13 cellular contexts compared by ENCODE assay signal in the genomic region with DNA sequence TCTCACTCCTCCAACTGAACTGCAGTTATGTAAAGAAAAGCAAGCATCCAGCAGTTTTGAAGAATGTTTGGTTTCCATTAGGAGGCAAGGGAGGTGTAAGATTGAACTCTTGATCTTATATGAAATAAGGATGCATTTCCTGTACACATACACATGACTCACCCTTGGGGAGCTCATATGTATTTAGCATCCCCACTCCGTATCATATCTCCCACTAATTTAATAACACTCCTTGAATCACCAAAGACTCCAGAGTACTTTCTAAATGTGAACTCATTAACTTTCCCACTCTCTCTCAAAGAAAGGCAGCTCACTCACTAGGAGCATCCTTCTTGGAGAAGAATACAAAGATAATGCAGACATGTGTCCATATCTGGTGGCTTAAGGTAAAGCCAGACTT.
DNase-seq lines count a peak whose midpoint lies in the region; ATAC-seq and TF ChIP-seq lines count a peak whose summit lies in the region.
"Had no signal": no experiment of that assay in that cellular context is flagged by ENCODE, and none has a peak within 500 bp of the region (broad histone marks: within the 10 kb centered on the region; RNA-seq: fewer than 3 reads in every experiment).

No MANE protein-coding gene starts in this region.

- H3K27ac ChIP-seq in effector memory CD4-positive, alpha-beta T cell (ENCODE audit: insufficient read depth, low read length, poor library complexity, severe bottlenecking) = peak overlapping the region; percentile 93
- H3K27ac ChIP-seq in gastrocnemius medialis = peak overlapping the region in 3 of 4 donors; percentile 47 to 88 (median 84)
- H3K27ac ChIP-seq: parathyroid adenoma had no signal

- H3K36me3 ChIP-seq in effector memory CD4-positive, alpha-beta T cell (ENCODE audit: control insufficient read depth, insufficient read depth, low read length) = peaks cover 34% of the 10 kb centered on the region
- no peaks in the 10 kb centered on the region for H3K36me3 ChIP-seq in gastrocnemius medialis

- in situ Hi-C loops in gastrocnemius medialis (cut with MboI; ENCODE audit: low sequenced_read_pairs in 4 of 4) = loop anchor here in 1 of 4 donors (10.0 kb wide), 1 partner anchor 65 kb away; no protein-coding TSS in a partner anchor

- no peaks in the 10 kb centered on the region for H3K9me3 ChIP-seq in effector memory CD4-positive, alpha-beta T cell (ENCODE audit: control insufficient read depth, low read length)
- no peaks in the 10 kb centered on the region for H3K9me3 ChIP-seq in gastrocnemius medialis

- ATAC-seq in gastrocnemius medialis (no peak), HG03097 (IDR thresholded peaks at IDR 0.05; ENCODE audit: low FRiP score, unreplicated experiment) (no peak), HG02970 (IDR thresholded peaks at IDR 0.05; ENCODE audit: low FRiP score, unreplicated experiment) (no peak)

- peaks cover 82% of the 10 kb centered on the region for H3K4me1 ChIP-seq in effector memory CD4-positive, alpha-beta T cell (ENCODE audit: control insufficient read depth, insufficient read depth, low read length, poor library complexity, severe bottlenecking)
- H3K4me1 ChIP-seq in gastrocnemius medialis = peaks cover 52 to 62% of the 10 kb centered on the region in 2 donors
- H3K4me1 ChIP-seq: parathyroid adenoma had no signal

- no peaks in the 10 kb centered on the region for H3K27me3 ChIP-seq in effector memory CD4-positive, alpha-beta T cell (replicated peaks; ENCODE audit: control insufficient read depth, insufficient read depth, low read length, poor library complexity, severe bottlenecking)
- H3K27me3 ChIP-seq in gastrocnemius medialis = no peaks in the 10 kb centered on the region

- H3K4me3 ChIP-seq in effector memory CD4-positive, alpha-beta T cell (ENCODE audit: insufficient read depth, low read depth, low read length, poor library complexity, severe bottlenecking) = peak overlapping the region; percentile 90
- no peak overlapping the region for H3K4me3 ChIP-seq in gastrocnemius medialis

- no peak for TF ChIP-seq POLR2A in gastrocnemius medialis (IDR thresholded peaks at IDR 0.05)

- TF ChIP-seq CTCF in gastrocnemius medialis (IDR thresholded peaks at IDR 0.05 in 4 of 5, conservative IDR thresholded peaks at IDR 0.05 in 1 of 5) = no peak

- DNase-seq in HCEC 1CT (peak; percentile 84), RKO (ENCODE audit: low spot score) (peak; percentile 84), gastrocnemius medialis (no peak), NCI-H1436 treated with DMSO at 0.1 percent for 48 hours (lab: John Stamatoyannopoulos, UW) (no peak), NCI-H128 (lab: John Stamatoyannopoulos, UW; ENCODE audit: unreplicated experiment) (no peak)
- DNase-seq in effector memory CD4-positive, alpha-beta T cell = no peak
- DNase-seq: activated CD8-positive, alpha-beta memory T cell treated with anti-CD3 and anti-CD28 coated beads for 24 hours; dermis blood vessel endothelial cell; NCI-H1092 treated with DMSO at 0.1 percent for 48 hours; OCI-M1 had no signal

- intact Hi-C loops in gastrocnemius medialis (cut with DNase I; ENCODE audit: low total_unique reads) = no loop called here

Comparison
In these comparisons a context has a peak if more than half of its experiments do, and no peak if none do; other contexts are left out.
1. DNase-seq: peak in HCEC 1CT (single experiment) and RKO (single experiment); none in effector memory CD4-positive, alpha-beta T cell (0 of 3), gastrocnemius medialis (0 of 2), NCI-H1436 treated with DMSO at 0.1 percent for 48 hours (single experiment) and NCI-H128 (single experiment).